ENCODE assay signal across 9 cellular contexts in the genomic region with DNA sequence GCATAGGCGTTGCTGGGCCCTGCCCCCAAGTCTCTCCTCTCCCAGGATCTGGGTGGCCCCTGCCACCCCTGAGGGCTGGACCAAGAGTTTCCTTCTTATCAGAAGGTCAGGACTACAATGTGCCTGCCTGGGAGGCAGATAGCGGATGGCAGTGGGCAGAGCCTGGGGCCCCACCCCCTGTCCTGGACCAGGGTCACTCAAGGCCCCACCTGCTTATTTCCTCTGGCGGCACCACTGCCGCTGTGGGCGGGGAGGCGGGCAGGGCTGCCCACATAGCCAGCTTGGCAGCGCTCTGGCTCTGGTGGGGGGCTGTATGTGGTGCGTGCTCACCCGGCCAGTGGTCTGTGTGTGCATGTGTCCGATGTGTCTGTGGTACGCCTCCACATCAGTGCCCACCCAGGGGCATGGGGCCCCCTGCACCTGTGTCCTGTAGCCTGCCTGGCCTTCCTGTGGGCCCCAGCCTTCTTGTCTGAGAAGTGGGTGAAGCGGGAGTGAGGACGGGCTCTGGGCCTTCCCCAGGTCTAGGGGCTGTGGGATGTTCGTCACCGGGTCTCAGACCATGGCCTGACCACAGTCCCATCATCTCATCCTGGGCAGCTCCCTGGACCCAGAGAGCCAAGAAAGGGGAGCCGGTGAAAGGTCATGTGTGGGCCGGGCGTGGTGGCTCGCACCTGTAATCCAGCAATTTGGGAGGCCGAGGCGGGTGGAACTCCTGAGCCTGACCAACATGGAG. TPM values are rescaled to one million over a fixed set of nuclear protein-coding genes. Genes with fewer than 3 reads are reported as not detected.
A peak's percentile ranks its signal among the peaks of the same experiment; 100 is the strongest.
DNase-seq lines count a peak whose midpoint lies in the region; ATAC-seq and TF ChIP-seq lines count a peak whose summit lies in the region.
"Had no signal": no experiment of that assay in that cellular context is flagged by ENCODE, and none has a peak within 500 bp of the region (broad histone marks: within the 10 kb centered on the region; RNA-seq: fewer than 3 reads in every experiment).

No MANE protein-coding gene starts in this region.

- no peak for TF ChIP-seq POLR2A in suprapubic skin (IDR thresholded peaks at IDR 0.05)

- ATAC-seq in HG03457 (IDR thresholded peaks at IDR 0.05; ENCODE audit: unreplicated experiment) = no peak
- ATAC-seq in GM18517 (IDR thresholded peaks at IDR 0.05; ENCODE audit: unreplicated experiment) = no peak
- no peak for ATAC-seq in GM21515 (IDR thresholded peaks at IDR 0.05; ENCODE audit: unreplicated experiment)

- H3K27me3 ChIP-seq in suprapubic skin = peaks cover 13% of the 10 kb centered on the region

- H3K36me3 ChIP-seq in suprapubic skin = no peaks in the 10 kb centered on the region

- H3K27ac ChIP-seq in suprapubic skin = peak overlapping the region; percentile 91

- peak overlapping the region; percentile 88 for H3K4me3 ChIP-seq in suprapubic skin

- TF ChIP-seq EP300 in suprapubic skin (IDR thresholded peaks at IDR 0.05) = no peak

- no peaks in the 10 kb centered on the region for H3K9me3 ChIP-seq in suprapubic skin

- peaks cover 80% of the 10 kb centered on the region for H3K4me1 ChIP-seq in suprapubic skin

- no peak for TF ChIP-seq CTCF in suprapubic skin (IDR thresholded peaks at IDR 0.05)

- WGBS in suprapubic skin = 73% methylated on average over 8 of the region's 21 CpGs

- DNase-seq in DMS 273 (lab: John Stamatoyannopoulos, UW; ENCODE audit: unreplicated experiment) (peak; percentile 16), DMS 273 treated with DMSO at 0.1 percent for 48 hours (lab: John Stamatoyannopoulos, UW) (no peak), amniotic epithelial cell (ENCODE audit: low read depth) (peak; percentile 23), islet precursor cell (peak; percentile 51), suprapubic skin (ENCODE audit: low spot score in 2 of 2) (peak in 1 of 2 donors; percentile 69)
- DNase-seq: activated CD4-positive, CD25-positive, alpha-beta regulatory T cell treated with anti-CD3 and anti-CD28 coated beads, Interleukin-2, amount 50 U/mL, for 72 hours had no signal

RNA-seq across cellular contexts. Expression of gene GAS2L1, which starts 3.0 kb away (rescaled TPM):
- 10 to 100 TPM; 49.0 to 94.8 (median 85.4) TPM for total RNA-seq in suprapubic skin

RNA-seq across cellular contexts. Expression of gene RASL10A, which starts 6.0 kb away (rescaled TPM):
- 1 to 10 TPM in 2 of 4 donors, under 1 TPM in 2; 0.34 to 1.7 (median 0.95) TPM for total RNA-seq in suprapubic skin

RNA-seq across cellular contexts. Expression of gene EWSR1, which starts 41.4 kb away (rescaled TPM):
- 100 to 1,000 TPM; 132 to 308 (median 170) TPM for total RNA-seq in suprapubic skin

RNA-seq across cellular contexts. Expression of gene RHBDD3, which starts 41.7 kb away (rescaled TPM):
- 10 to 100 TPM; 10.1 to 22.7 (median 17.2) TPM for total RNA-seq in suprapubic skin
